Comparison of ENCODE assay signal across 11 cellular contexts in the genomic region with DNA sequence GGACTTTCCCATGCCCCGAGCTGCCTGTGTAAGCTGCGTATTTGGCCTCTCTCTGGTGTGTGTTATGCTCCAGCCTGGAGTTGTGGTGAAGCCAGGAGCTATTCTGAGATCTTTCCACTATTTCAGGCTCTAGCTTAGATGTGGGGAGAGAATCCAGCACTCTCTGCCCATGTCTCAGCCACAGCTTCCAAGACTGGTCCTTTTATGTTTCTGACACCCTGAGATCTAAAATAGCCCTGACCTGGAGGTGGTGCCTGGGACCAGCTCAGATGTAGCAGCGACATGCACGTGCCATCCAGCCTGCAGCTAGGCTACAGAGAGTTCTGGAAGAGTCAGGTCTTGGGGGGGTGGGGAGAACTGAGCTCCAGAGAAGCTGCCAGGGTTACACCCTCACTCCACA.
"Had no signal": no experiment of that assay in that cellular context is flagged by ENCODE, and none has a peak within 500 bp of the region (broad histone marks: within the 10 kb centered on the region; RNA-seq: fewer than 3 reads in every experiment).

No MANE protein-coding gene starts in this region.

- H3K36me3 Mint-ChIP-seq: activated naive CD8-positive, alpha-beta T cell treated with anti-CD3 and anti-CD28 coated beads for 36 hours had no signal

- H3K27ac Mint-ChIP-seq: activated naive CD8-positive, alpha-beta T cell treated with anti-CD3 and anti-CD28 coated beads for 36 hours; nephron progenitor cell had no signal

- ATAC-seq: left colon had no signal

- H3K9me3 Mint-ChIP-seq: activated naive CD8-positive, alpha-beta T cell treated with anti-CD3 and anti-CD28 coated beads for 36 hours; nephron progenitor cell had no signal

- H3K4me3 ChIP-seq: colonic mucosa, uterus had no signal

- H3K4me1 Mint-ChIP-seq: activated naive CD8-positive, alpha-beta T cell treated with anti-CD3 and anti-CD28 coated beads for 36 hours; nephron progenitor cell had no signal

- H3K27ac ChIP-seq: colonic mucosa, uterus had no signal

- H3K27me3 ChIP-seq: colonic mucosa, uterus had no signal

- DNase-seq: activated CD4-positive, CD25-positive, alpha-beta regulatory T cell; activated effector memory CD4-positive, alpha-beta T cell treated with Interleukin-2 at 50 U/mL for 16 hours; activated naive CD8-positive, alpha-beta T cell treated with anti-CD3 and anti-CD28 coated beads for 36 hours; colonic mucosa; effector CD8-positive, alpha-beta T cell; left colon; nephron progenitor cell; stimulated activated naive CD4-positive, alpha-beta T cell; T-helper 2 cell; uterus had no signal

- H3K4me3 Mint-ChIP-seq: activated naive CD8-positive, alpha-beta T cell treated with anti-CD3 and anti-CD28 coated beads for 36 hours; nephron progenitor cell had no signal

- FAIRE-seq: TTC549 had no signal

- H3K36me3 ChIP-seq: colonic mucosa, uterus had no signal

- H3K9me3 ChIP-seq: colonic mucosa, uterus had no signal
